In the genomic region with DNA sequence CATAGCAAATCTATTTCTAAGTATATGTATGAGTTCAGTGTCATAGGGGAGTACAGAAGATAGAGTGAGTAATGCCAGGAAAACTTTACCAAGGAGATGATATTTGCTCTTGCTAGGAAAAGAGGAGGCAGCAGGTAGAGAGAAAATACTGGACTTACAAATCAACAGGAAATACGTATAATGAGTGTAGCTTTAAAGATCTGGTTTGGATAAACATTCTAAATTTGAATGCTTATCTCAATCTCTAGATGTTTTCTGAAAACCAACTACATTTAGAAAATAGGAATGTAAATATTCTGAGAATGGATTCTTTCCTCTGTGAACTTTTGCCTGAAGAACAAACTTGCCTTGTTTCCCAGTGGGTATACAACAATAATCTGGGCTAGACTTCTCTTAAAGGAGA, we compare ENCODE assay signal across 1 cellular context.
A peak's percentile ranks its signal among the peaks of the same experiment; 100 is the strongest.
TF ChIP-seq lines count a peak whose summit lies in the region.

No MANE protein-coding gene starts in this region.

TF ChIP-seq in SK-N-SH, 30 proteins besides CTCF, POLR2A, EP300 and RAD21:
- TF ChIP-seq RFX5 (IDR thresholded peaks at IDR 0.05; ENCODE audit: low read length): no peak
- TF ChIP-seq NRF1 (IDR thresholded peaks at IDR 0.05; ENCODE audit: low read depth, low read length): no peak
- TF ChIP-seq FOSL2 (IDR thresholded peaks at IDR 0.05; ENCODE audit: borderline replicate concordance, low read depth): no peak
- TF ChIP-seq TEAD4 (IDR thresholded peaks at IDR 0.05; ENCODE audit: borderline replicate concordance, insufficient read depth): no peak
- no peak for TF ChIP-seq REST (IDR thresholded peaks at IDR 0.05; ENCODE audit: low read depth, low read length)
- TF ChIP-seq TAF1 (IDR thresholded peaks at IDR 0.05; ENCODE audit: borderline replicate concordance, low read depth, low read length): no peak
- 0 out of 2 replicates have a peak, but pooled peaks have one; percentile 1 for TF ChIP-seq TCF12 (IDR thresholded peaks at IDR 0.05)
- TF ChIP-seq JUND (IDR thresholded peaks at IDR 0.05): no peak
- TF ChIP-seq, protein P1, sequence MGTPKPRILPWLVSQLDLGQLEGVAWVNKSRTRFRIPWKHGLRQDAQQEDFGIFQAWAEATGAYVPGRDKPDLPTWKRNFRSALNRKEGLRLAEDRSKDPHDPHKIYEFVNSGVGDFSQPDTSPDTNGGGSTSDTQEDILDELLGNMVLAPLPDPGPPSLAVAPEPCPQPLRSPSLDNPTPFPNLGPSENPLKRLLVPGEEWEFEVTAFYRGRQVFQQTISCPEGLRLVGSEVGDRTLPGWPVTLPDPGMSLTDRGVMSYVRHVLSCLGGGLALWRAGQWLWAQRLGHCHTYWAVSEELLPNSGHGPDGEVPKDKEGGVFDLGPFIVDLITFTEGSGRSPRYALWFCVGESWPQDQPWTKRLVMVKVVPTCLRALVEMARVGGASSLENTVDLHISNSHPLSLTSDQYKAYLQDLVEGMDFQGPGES (IDR thresholded peaks at IDR 0.05; ENCODE audit: low read depth, low read length): no peak
